Comparison of ENCODE assay signal across 14 cellular contexts in the genomic region with DNA sequence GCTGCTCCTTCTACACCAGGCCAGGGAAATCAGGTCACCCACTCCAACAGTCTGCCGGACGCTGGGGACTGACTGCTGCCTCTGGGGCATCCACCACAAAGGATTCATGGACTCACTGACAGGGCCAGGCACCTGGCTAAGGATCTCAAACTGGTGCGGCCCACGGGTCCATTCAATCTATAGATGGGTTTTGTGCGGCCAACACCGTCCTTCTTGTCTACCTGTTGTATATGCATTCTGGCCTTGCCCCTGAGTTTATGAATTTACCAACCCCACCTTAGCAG.
"Had no signal": no experiment of that assay in that cellular context is flagged by ENCODE, and none has a peak within 500 bp of the region (broad histone marks: within the 10 kb centered on the region; RNA-seq: fewer than 3 reads in every experiment).

No MANE protein-coding gene starts in this region.

- H3K9me3 Mint-ChIP-seq: activated CD4-positive, alpha-beta memory T cell treated with anti-CD3 and anti-CD28 coated beads for 36 hours; brain; stimulated activated naive B cell treated with anti-CD40 and anti-IgM and Interleukin-4, amounts not matched to agents 10 μg/mL and 1 μg/mL and 100 μg/mL, for 72 hours had no signal

- DNase-seq: activated naive CD4-positive, alpha-beta T cell treated with anti-CD3 and anti-CD28 coated beads, Interleukin-2, amount 50 U/mL, for 16 hours; esophagus squamous epithelium; hippocampal formation; left ventricle myocardium inferior; naive B cell; nucleus accumbens; retina; stimulated activated CD4-positive, alpha-beta T cell treated with anti-CD3 and anti-CD28 coated beads, Interleukin-2, amount 100 ng/mL, for 48 hours; stimulated activated naive B cell treated with anti-CD40 and anti-IgM and Interleukin-4, amounts not matched to agents 10 μg/mL and 1 μg/mL and 100 μg/mL, for 72 hours had no signal

- H3K27me3 Mint-ChIP-seq: stimulated activated naive B cell treated with anti-CD40 and anti-IgM and Interleukin-4, amounts not matched to agents 10 μg/mL and 1 μg/mL and 100 μg/mL, for 72 hours had no signal

- H3K4me3 Mint-ChIP-seq: activated CD4-positive, alpha-beta memory T cell treated with anti-CD3 and anti-CD28 coated beads for 36 hours; brain; naive B cell; stimulated activated naive B cell treated with anti-CD40 and anti-IgM and Interleukin-4, amounts not matched to agents 10 μg/mL and 1 μg/mL and 100 μg/mL, for 72 hours had no signal

- ATAC-seq: stimulated activated naive B cell treated with anti-CD40 and anti-IgM and Interleukin-4, amounts not matched to agents 10 μg/mL and 1 μg/mL and 100 μg/mL, for 72 hours had no signal

- H3K36me3 ChIP-seq: esophagus squamous epithelium, left ventricle myocardium inferior, tibial artery had no signal

- H3K9me3 ChIP-seq: esophagus squamous epithelium, left ventricle myocardium inferior, tibial artery had no signal

- H3K4me3 ChIP-seq: coronary artery, esophagus squamous epithelium, left ventricle myocardium inferior, tibial artery had no signal

- H3K36me3 Mint-ChIP-seq: activated CD4-positive, alpha-beta memory T cell treated with anti-CD3 and anti-CD28 coated beads for 36 hours; brain; stimulated activated naive B cell treated with anti-CD40 and anti-IgM and Interleukin-4, amounts not matched to agents 10 μg/mL and 1 μg/mL and 100 μg/mL, for 72 hours had no signal

- H3K27ac Mint-ChIP-seq: activated CD4-positive, alpha-beta memory T cell treated with anti-CD3 and anti-CD28 coated beads for 36 hours; brain; stimulated activated naive B cell treated with anti-CD40 and anti-IgM and Interleukin-4, amounts not matched to agents 10 μg/mL and 1 μg/mL and 100 μg/mL, for 72 hours had no signal

- H3K27ac ChIP-seq: coronary artery, esophagus squamous epithelium, left ventricle myocardium inferior, tibial artery, VCaP had no signal
